Comparison of ENCODE assay signal across 27 cellular contexts in genomic region chr13:46522692-46523040, GRCh38.
"Had no signal": no experiment of that assay in that cellular context is flagged by ENCODE, and none has a peak within 500 bp of the region (broad histone marks: within the 10 kb centered on the region; RNA-seq: fewer than 3 reads in every experiment).

No MANE protein-coding gene starts in this region.

- H3K4me1 Mint-ChIP-seq: activated naive CD4-positive, alpha-beta T cell treated with anti-CD3 and anti-CD28 coated beads, Interleukin-2, amount 10 ng/mL, durations not matched to agents 7 days and 5 days had no signal

- H3K27ac ChIP-seq: ascending aorta, cardiac muscle cell, coronary artery, epithelial cell of prostate, esophagus squamous epithelium had no signal

- ATAC-seq: activated CD4-positive, alpha-beta T cell treated with anti-CD3 and anti-CD28 coated beads for 36 hours; activated naive CD4-positive, alpha-beta T cell treated with anti-CD3 and anti-CD28 coated beads, Interleukin-2, amount 50 U/mL, for 72 hours; activated T-cell treated with anti-CD3 and anti-CD28 coated beads, Interleukin-2, amount 50 U/mL, for 72 hours; effector memory CD8-positive, alpha-beta T cell had no signal

- H3K4me1 ChIP-seq: ascending aorta, breast epithelium had no signal

- H3K4me3 ChIP-seq: ascending aorta, breast epithelium, cardiac muscle cell, coronary artery, esophagus squamous epithelium had no signal

- H3K9me3 Mint-ChIP-seq: activated CD4-positive, alpha-beta memory T cell treated with anti-CD3 and anti-CD28 coated beads, Interleukin-2, amount 10 ng/mL, durations not matched to agents 7 days and 5 days; activated naive CD4-positive, alpha-beta T cell treated with anti-CD3 and anti-CD28 coated beads, Interleukin-2, amount 50 U/mL, for 72 hours; activated T-cell treated with anti-CD3 and anti-CD28 coated beads, Interleukin-2, amount 50 U/mL, for 72 hours; dendritic cell treated with granulocyte-macrophage colony-stimulating factor and Interleukin-4, amounts not matched to agents 40 ng/mL and 50 ng/mL, for 4 days; effector memory CD8-positive, alpha-beta T cell had no signal

- H3K27ac Mint-ChIP-seq: activated CD4-positive, alpha-beta memory T cell treated with anti-CD3 and anti-CD28 coated beads, Interleukin-2, amount 10 ng/mL, durations not matched to agents 7 days and 5 days; activated CD4-positive, alpha-beta T cell treated with anti-CD3 and anti-CD28 coated beads for 36 hours; activated CD4-positive, alpha-beta T cell treated with anti-CD3 and anti-CD28 coated beads, Interleukin-2, amount 10 ng/mL, durations not matched to agents 24 days and 14 days; activated naive CD4-positive, alpha-beta T cell treated with anti-CD3 and anti-CD28 coated beads, Interleukin-2, amount 10 ng/mL, durations not matched to agents 7 days and 5 days; activated naive CD4-positive, alpha-beta T cell treated with anti-CD3 and anti-CD28 coated beads, Interleukin-2, amount 50 U/mL, for 72 hours; activated naive CD8-positive, alpha-beta T cell treated with anti-CD3 and anti-CD28 coated beads, Interleukin-2, amount 10 ng/mL, durations not matched to agents 7 days and 5 days; activated T-cell treated with anti-CD3 and anti-CD28 coated beads, Interleukin-2, amount 50 U/mL, for 24 hours; activated T-cell treated with anti-CD3 and anti-CD28 coated beads, Interleukin-2, amount 50 U/mL, for 72 hours; dendritic cell treated with granulocyte-macrophage colony-stimulating factor and Interleukin-4, amounts not matched to agents 40 ng/mL and 50 ng/mL, for 4 days; effector memory CD8-positive, alpha-beta T cell had no signal

- H3K27me3 ChIP-seq: ascending aorta, breast epithelium, cardiac muscle cell had no signal

- H3K4me3 Mint-ChIP-seq: activated CD4-positive, alpha-beta memory T cell treated with anti-CD3 and anti-CD28 coated beads, Interleukin-2, amount 10 ng/mL, durations not matched to agents 7 days and 5 days; activated CD4-positive, alpha-beta T cell treated with anti-CD3 and anti-CD28 coated beads for 36 hours; activated CD4-positive, alpha-beta T cell treated with anti-CD3 and anti-CD28 coated beads, Interleukin-2, amount 10 ng/mL, durations not matched to agents 24 days and 14 days; activated naive CD4-positive, alpha-beta T cell treated with anti-CD3 and anti-CD28 coated beads, Interleukin-2, amount 10 ng/mL, durations not matched to agents 7 days and 5 days; activated naive CD8-positive, alpha-beta T cell treated with anti-CD3 and anti-CD28 coated beads, Interleukin-2, amount 10 ng/mL, durations not matched to agents 7 days and 5 days; activated T-cell treated with anti-CD3 and anti-CD28 coated beads, Interleukin-2, amount 50 U/mL, for 24 hours; activated T-cell treated with anti-CD3 and anti-CD28 coated beads, Interleukin-2, amount 50 U/mL, for 72 hours; brain; dendritic cell treated with granulocyte-macrophage colony-stimulating factor and Interleukin-4, amounts not matched to agents 40 ng/mL and 50 ng/mL, for 4 days; effector memory CD8-positive, alpha-beta T cell had no signal

- DNase-seq: activated CD4-positive, alpha-beta memory T cell treated with anti-CD3 and anti-CD28 coated beads, Interleukin-2, amount 10 ng/mL, durations not matched to agents 7 days and 5 days; activated CD4-positive, alpha-beta T cell treated with anti-CD3 and anti-CD28 coated beads for 36 hours; activated CD4-positive, alpha-beta T cell treated with anti-CD3 and anti-CD28 coated beads, Interleukin-2, amount 10 ng/mL, durations not matched to agents 24 days and 14 days; activated CD4-positive, CD25-positive, alpha-beta regulatory T cell; activated CD4-positive, CD25-positive, alpha-beta regulatory T cell treated with anti-CD3 and anti-CD28 coated beads, Interleukin-2, amount 50 U/mL, for 72 hours; activated CD8-positive, alpha-beta memory T cell treated with anti-CD3 and anti-CD28 coated beads, Interleukin-2, amount 50 U/mL, for 48 hours; activated gamma-delta T cell; activated naive CD4-positive, alpha-beta T cell; activated naive CD4-positive, alpha-beta T cell treated with anti-CD3 and anti-CD28 coated beads, Interleukin-2, amount 10 ng/mL, durations not matched to agents 7 days and 5 days; activated naive CD8-positive, alpha-beta T cell treated with anti-CD3 and anti-CD28 coated beads, Interleukin-2, amount 10 ng/mL, durations not matched to agents 7 days and 5 days; activated T-cell treated with anti-CD3 and anti-CD28 coated beads for 4 hours; activated T-cell treated with anti-CD3 and anti-CD28 coated beads, Interleukin-2, amount 50 U/mL, for 24 hours; activated T-cell treated with anti-CD3 and anti-CD28 coated beads, Interleukin-2, amount 50 U/mL, for 72 hours; central memory CD4-positive, alpha-beta T cell; effector CD4-positive, alpha-beta T cell; effector memory CD8-positive, alpha-beta T cell; esophagus squamous epithelium; glutamatergic neuron; T-helper 2 cell had no signal

- H3K36me3 Mint-ChIP-seq: activated naive CD4-positive, alpha-beta T cell treated with anti-CD3 and anti-CD28 coated beads, Interleukin-2, amount 10 ng/mL, durations not matched to agents 7 days and 5 days; activated naive CD4-positive, alpha-beta T cell treated with anti-CD3 and anti-CD28 coated beads, Interleukin-2, amount 50 U/mL, for 72 hours; activated naive CD8-positive, alpha-beta T cell treated with anti-CD3 and anti-CD28 coated beads, Interleukin-2, amount 10 ng/mL, durations not matched to agents 7 days and 5 days; brain had no signal

- H3K9me3 ChIP-seq: ascending aorta, breast epithelium, esophagus squamous epithelium had no signal

- H3K36me3 ChIP-seq: ascending aorta, breast epithelium, cardiac muscle cell, esophagus squamous epithelium had no signal
